Comparison of ENCODE assay signal across 1 cellular context in the genomic region with DNA sequence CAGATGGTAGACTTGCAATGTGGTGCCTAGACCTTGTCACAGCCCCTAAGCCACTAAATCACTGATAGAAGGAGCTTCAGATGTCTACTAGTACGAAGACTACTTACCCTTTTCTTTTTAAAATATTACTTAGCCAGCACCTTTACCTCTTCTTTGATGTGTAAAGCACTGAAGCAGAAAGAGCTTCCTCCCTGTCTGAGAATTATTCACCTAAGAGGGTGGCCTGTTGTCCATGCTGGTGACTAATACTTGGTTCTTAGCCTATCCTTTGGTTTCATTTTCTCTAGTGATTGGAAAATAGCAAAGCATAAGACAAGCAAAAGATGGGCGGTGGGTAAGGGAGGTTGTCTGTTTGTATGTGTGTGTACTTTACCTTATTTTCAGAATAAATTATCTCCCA.
TF ChIP-seq lines count a peak whose summit lies in the region.

No MANE protein-coding gene starts in this region.

TF ChIP-seq in IMR-90, 13 proteins besides CTCF, POLR2A, EP300 and RAD21 (continued from another document):
- TF ChIP-seq RFX5 (IDR thresholded peaks at IDR 0.05; ENCODE audit: low read depth, low read length): no peak
- TF ChIP-seq NFE2L2 (IDR thresholded peaks at IDR 0.05; ENCODE audit: low read depth, low read length): no peak
- no peak for TF ChIP-seq MAZ (IDR thresholded peaks at IDR 0.05; ENCODE audit: borderline replicate concordance, low read depth, low read length)
- no peak for TF ChIP-seq CEBPB (IDR thresholded peaks at IDR 0.05; ENCODE audit: low read depth, low read length)
- TF ChIP-seq RCOR1 (IDR thresholded peaks at IDR 0.05; ENCODE audit: insufficient replicate concordance, low read length): no peak
- TF ChIP-seq SMC3 (IDR thresholded peaks at IDR 0.05; ENCODE audit: low read depth, low read length): no peak
